Comparison of ENCODE assay signal across 28 cellular contexts in the genomic region with DNA sequence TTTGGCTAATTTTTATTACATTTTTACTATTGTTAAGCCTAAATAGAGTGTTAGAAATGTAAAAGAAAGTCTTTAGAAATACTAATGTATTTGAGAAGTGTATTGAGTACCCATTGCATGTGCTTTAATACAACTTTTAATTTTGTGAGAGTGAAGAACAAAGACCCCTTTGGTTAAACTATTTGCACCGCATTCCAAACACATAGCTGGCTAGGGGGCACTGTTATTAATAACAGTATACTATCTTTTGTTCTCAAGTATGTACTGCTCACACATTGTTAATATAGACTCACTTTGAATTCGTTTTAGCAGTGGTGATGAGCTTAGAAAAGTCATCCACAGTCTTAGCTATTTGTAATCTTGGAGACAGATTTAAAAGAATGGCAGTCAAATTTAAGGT.
"Had no signal": no experiment of that assay in that cellular context is flagged by ENCODE, and none has a peak within 500 bp of the region (broad histone marks: within the 10 kb centered on the region; RNA-seq: fewer than 3 reads in every experiment).

No MANE protein-coding gene starts in this region.

- DNase-seq: activated CD4-positive, alpha-beta memory T cell treated with anti-CD3 and anti-CD28 coated beads, Interleukin-2, amount 10 ng/mL, durations not matched to agents 7 days and 5 days; activated CD4-positive, alpha-beta T cell treated with anti-CD3 and anti-CD28 coated beads for 4 hours; activated CD4-positive, alpha-beta T cell treated with anti-CD3 and anti-CD28 coated beads, Interleukin-2, amount 10 ng/mL, durations not matched to agents 7 days and 5 days; activated CD4-positive, alpha-beta T cell treated with anti-CD3 and anti-CD28 coated beads, Interleukin-2, amount 50 U/mL, for 4 hours; activated CD4-positive, CD25-positive, alpha-beta regulatory T cell; activated CD4-positive, CD25-positive, alpha-beta regulatory T cell treated with anti-CD3 and anti-CD28 coated beads, Interleukin-2, amount 50 U/mL, for 72 hours; activated CD8-positive, alpha-beta memory T cell treated with anti-CD3 and anti-CD28 coated beads, Interleukin-2, amount 50 U/mL, for 48 hours; activated gamma-delta T cell; activated naive CD4-positive, alpha-beta T cell; activated naive CD4-positive, alpha-beta T cell treated with anti-CD3 and anti-CD28 coated beads, Interleukin-2, amount 50 U/mL, for 16 hours; activated T-cell treated with anti-CD3 and anti-CD28 coated beads for 4 hours; activated T-cell treated with anti-CD3 and anti-CD28 coated beads, Interleukin-2, amount 50 U/mL, for 24 hours; activated T-cell treated with anti-CD3 and anti-CD28 coated beads, Interleukin-2, amount 50 U/mL, for 72 hours; amniotic stem cell; anterior cingulate cortex; body of pancreas; caudate nucleus; cortex of kidney; dermis blood vessel endothelial cell; effector CD4-positive, alpha-beta T cell; effector memory CD8-positive, alpha-beta T cell; erythroblast; foreskin keratinocyte; T-helper 2 cell had no signal

- H3K27ac ChIP-seq: body of pancreas, esophagus muscularis mucosa, foreskin keratinocyte, gastroesophageal sphincter had no signal

- ATAC-seq: activated T-cell treated with anti-CD3 and anti-CD28 coated beads, Interleukin-2, amount 50 U/mL, for 72 hours; body of pancreas; effector memory CD8-positive, alpha-beta T cell; foreskin keratinocyte; gastroesophageal sphincter had no signal

- H3K36me3 Mint-ChIP-seq: activated naive CD8-positive, alpha-beta T cell had no signal

- H3K27me3 ChIP-seq: body of pancreas, esophagus muscularis mucosa, foreskin keratinocyte, gastroesophageal sphincter had no signal

- H3K4me1 Mint-ChIP-seq: activated CD4-positive, alpha-beta memory T cell treated with anti-CD3 and anti-CD28 coated beads, Interleukin-2, amount 10 ng/mL, durations not matched to agents 7 days and 5 days; activated CD4-positive, alpha-beta T cell treated with anti-CD3 and anti-CD28 coated beads, Interleukin-2, amount 10 ng/mL, durations not matched to agents 7 days and 5 days had no signal

- H3K27ac Mint-ChIP-seq: activated CD4-positive, alpha-beta memory T cell treated with anti-CD3 and anti-CD28 coated beads, Interleukin-2, amount 10 ng/mL, durations not matched to agents 7 days and 5 days; activated CD4-positive, alpha-beta T cell treated with anti-CD3 and anti-CD28 coated beads, Interleukin-2, amount 10 ng/mL, durations not matched to agents 7 days and 5 days; activated naive CD8-positive, alpha-beta T cell; activated T-cell treated with anti-CD3 and anti-CD28 coated beads, Interleukin-2, amount 50 U/mL, for 24 hours; activated T-cell treated with anti-CD3 and anti-CD28 coated beads, Interleukin-2, amount 50 U/mL, for 72 hours; effector memory CD8-positive, alpha-beta T cell had no signal

- H3K4me3 Mint-ChIP-seq: activated CD4-positive, alpha-beta memory T cell treated with anti-CD3 and anti-CD28 coated beads, Interleukin-2, amount 10 ng/mL, durations not matched to agents 7 days and 5 days; activated CD4-positive, alpha-beta T cell treated with anti-CD3 and anti-CD28 coated beads, Interleukin-2, amount 10 ng/mL, durations not matched to agents 7 days and 5 days; activated naive CD8-positive, alpha-beta T cell; activated T-cell treated with anti-CD3 and anti-CD28 coated beads, Interleukin-2, amount 50 U/mL, for 24 hours; activated T-cell treated with anti-CD3 and anti-CD28 coated beads, Interleukin-2, amount 50 U/mL, for 72 hours; effector memory CD8-positive, alpha-beta T cell had no signal

- H3K4me3 ChIP-seq: body of pancreas, esophagus muscularis mucosa, gastroesophageal sphincter had no signal

- H3K9me3 ChIP-seq: body of pancreas, esophagus muscularis mucosa, gastroesophageal sphincter had no signal

- FAIRE-seq: colon had no signal

- H3K27me3 Mint-ChIP-seq: activated naive CD8-positive, alpha-beta T cell; activated T-cell treated with anti-CD3 and anti-CD28 coated beads, Interleukin-2, amount 50 U/mL, for 24 hours had no signal

- H3K4me1 ChIP-seq: esophagus muscularis mucosa, foreskin keratinocyte, gastroesophageal sphincter had no signal

- H3K9me3 Mint-ChIP-seq: activated CD4-positive, alpha-beta memory T cell treated with anti-CD3 and anti-CD28 coated beads, Interleukin-2, amount 10 ng/mL, durations not matched to agents 7 days and 5 days; activated CD4-positive, alpha-beta T cell treated with anti-CD3 and anti-CD28 coated beads, Interleukin-2, amount 10 ng/mL, durations not matched to agents 7 days and 5 days; activated T-cell treated with anti-CD3 and anti-CD28 coated beads, Interleukin-2, amount 50 U/mL, for 24 hours; activated T-cell treated with anti-CD3 and anti-CD28 coated beads, Interleukin-2, amount 50 U/mL, for 72 hours; effector memory CD8-positive, alpha-beta T cell had no signal
